Comparison of ENCODE assay signal across 8 cellular contexts in the genomic region with DNA sequence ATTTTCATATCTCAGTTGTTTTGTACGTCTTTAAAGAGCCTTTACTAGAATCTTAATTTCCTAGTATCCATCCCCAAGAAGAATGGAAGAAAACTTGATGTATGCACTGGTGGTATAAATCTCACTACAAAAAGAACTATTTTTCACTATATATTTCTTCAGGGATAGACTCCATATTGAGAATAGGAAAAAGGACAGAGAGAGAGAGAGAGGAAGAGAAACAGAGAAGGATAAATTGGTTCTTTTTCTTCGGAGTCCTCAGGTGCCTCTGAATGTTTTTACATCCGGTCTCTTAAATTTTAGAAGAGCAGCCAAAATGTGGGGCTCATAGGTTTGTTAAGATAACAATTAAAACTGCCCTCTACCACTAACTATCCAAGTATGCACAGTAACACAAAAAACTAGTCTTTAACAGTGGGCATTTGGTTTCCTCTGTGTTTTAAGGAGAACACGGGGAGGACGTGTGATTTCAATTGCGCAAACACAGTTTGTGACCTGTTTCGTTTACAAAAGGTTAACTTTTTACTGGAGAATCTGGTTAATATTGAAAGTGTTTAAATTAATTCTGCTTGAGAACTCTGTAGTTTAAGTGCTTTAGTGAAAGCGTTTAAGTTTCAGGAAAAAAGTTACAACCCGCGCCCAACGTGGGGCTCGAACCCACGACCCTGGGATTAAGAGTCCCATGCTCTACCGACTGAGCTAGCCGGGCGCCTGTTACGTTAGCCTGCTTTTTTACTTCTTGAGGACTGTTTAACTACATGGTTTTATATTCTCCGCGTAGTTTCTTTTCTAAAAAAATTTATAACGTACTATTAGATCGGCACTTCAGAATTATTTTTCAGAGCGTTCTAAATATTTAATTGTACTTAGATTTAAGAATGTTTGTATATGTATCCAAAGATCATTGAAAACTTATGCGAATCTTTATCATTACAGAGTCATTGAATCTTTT. TPM values are rescaled to one million over a fixed set of nuclear protein-coding genes. Genes with fewer than 3 reads are reported as not detected.
A peak's percentile ranks its signal among the peaks of the same experiment; 100 is the strongest.
DNase-seq lines count a peak whose midpoint lies in the region; ATAC-seq, FAIRE-seq and TF ChIP-seq lines count a peak whose summit lies in the region.

No MANE protein-coding gene starts in this region.

- H3K4me1 ChIP-seq in A549 (peaks cover 11% of the 10 kb centered on the region), keratinocyte (ENCODE audit: control insufficient read depth, extremely low read depth, insufficient read depth, low read length) (peaks cover 11% of the 10 kb centered on the region)

- TF ChIP-seq CTCF in A549 (IDR thresholded peaks at IDR 0.05) (no peak), GM20000 (IDR thresholded peaks at IDR 0.05; ENCODE audit: extremely low read depth, missing control alignments) (no peak), activated B cell treated with CpG ODN at 0.5 μM for 24 hours (IDR thresholded peaks at IDR 0.05) (no peak), keratinocyte (optimal IDR thresholded peaks at IDR 0.05 in 1 of 3, IDR thresholded peaks at IDR 0.05 in 1 of 3, conservative IDR thresholded peaks at IDR 0.05 in 1 of 3; ENCODE audit: extremely low read depth in 1 of 3, insufficient read depth in 2 of 3, low read length in 3 of 3) (no peak)

- POLR2A ChIA-PET in A549 (lab: Yijun Ruan, JAX): interaction anchor here (1.9 kb wide), 1 partner anchor 58 kb away, joined by 15 read pairs; a partner anchor contains a TSS
- POLR2A ChIA-PET in activated B cell treated with CpG ODN at 0.5 μM for 24 hours (lab: Charles Lee): interaction anchor here (0.5 to 2.4 kb wide), 3 partner anchors 39 to 89 kb away, joined by 3 to 18 read pairs (median 5); a partner anchor contains a TSS

- peak overlapping the region; percentile 57 for H3K4me2 ChIP-seq in A549
- peak overlapping the region; percentile 89 for H3K4me2 ChIP-seq in keratinocyte (ENCODE audit: control insufficient read depth, extremely low read depth, insufficient read depth, low read depth, low read length)

- no peaks in the 10 kb centered on the region for H3K27me3 ChIP-seq in keratinocyte (ENCODE audit: control insufficient read depth, extremely low read depth, insufficient read depth, low read length)

- no peaks in the 10 kb centered on the region for H3K9me1 ChIP-seq in keratinocyte (ENCODE audit: control insufficient read depth, extremely low read depth, insufficient read depth, low read length)

- intact Hi-C loops in activated B cell treated with CpG ODN at 0.5 μM for 24 hours (cut with micrococcal nuclease): loop anchor here (1.0 to 10.0 kb wide), 3 partner anchors 39 to 1245 kb away; a partner anchor contains a TSS

- H4K20me1 ChIP-seq in keratinocyte (ENCODE audit: control insufficient read depth, extremely low read depth, insufficient read depth, low read length): no peaks in the 10 kb centered on the region

- H3K4me3 ChIP-seq in A549: peak overlapping the region; percentile 65
- H3K4me3 ChIP-seq in keratinocyte (ENCODE audit: control insufficient read depth in 2 of 3, extremely low read depth in 1 of 3, insufficient read depth in 2 of 3, low read depth in 1 of 3, low read length in 3 of 3): peak overlapping the region; percentile 42 to 93 (median 93)

- no peaks in the 10 kb centered on the region for H3K9me3 Mint-ChIP-seq in activated B cell treated with CpG ODN at 0.5 μM for 24 hours

- H3K79me2 ChIP-seq in keratinocyte (ENCODE audit: control insufficient read depth, insufficient read depth, low read length): no peaks in the 10 kb centered on the region

- TF ChIP-seq EP300 in A549 (IDR thresholded peaks at IDR 0.05): no peak

- no peaks in the 10 kb centered on the region for H3K9me3 ChIP-seq in A549
- no peaks in the 10 kb centered on the region for H3K9me3 ChIP-seq in keratinocyte (ENCODE audit: control insufficient read depth, low read depth, low read length)

- no peaks in the 10 kb centered on the region for H3K36me3 ChIP-seq in keratinocyte (ENCODE audit: control insufficient read depth in 2 of 2, extremely low read depth in 1 of 2, insufficient read depth in 2 of 2, low read length in 2 of 2)

- no peak for TF ChIP-seq POLR2A in A549 (IDR thresholded peaks at IDR 0.05; ENCODE audit: low read length)

- peaks cover 25% of the 10 kb centered on the region for H3K4me1 Mint-ChIP-seq in activated B cell treated with CpG ODN at 0.5 μM for 24 hours

- 12% methylated on average over 23 of the region's 23 CpGs for WGBS in A549 (ENCODE audit: missing lambda C conversion rate)

- dilution Hi-C loops in keratinocyte (cut with MboI; ENCODE audit: extremely low pct_ligation_motif_present, low sequenced_read_pairs): no loop called here

- H2AFZ ChIP-seq in keratinocyte (ENCODE audit: control insufficient read depth, low read length): peak overlapping the region; percentile 88

- H3K36me3 Mint-ChIP-seq in activated B cell treated with CpG ODN at 0.5 μM for 24 hours (ENCODE audit: low read depth): peaks cover 8% of the 10 kb centered on the region

- CTCF ChIA-PET in A549 (lab: Yijun Ruan, JAX): no interaction called here
- CTCF ChIA-PET in activated B cell treated with CpG ODN at 0.5 μM for 24 hours (lab: Charles Lee): no interaction called here

- H3K27ac ChIP-seq in A549 (peak overlapping the region; percentile 45 to 59), keratinocyte (ENCODE audit: control insufficient read depth, insufficient read depth, low read length) (peak overlapping the region; percentile 59)

- DNase-seq in A549 (ENCODE audit: low read depth in 1 of 2, low spot score in 1 of 2) (peak; percentile 16 to 67), GM20000 (ENCODE audit: low spot score) (peak; percentile 24), NCI-H2029 treated with DMSO at 0.1 percent for 48 hours (lab: John Stamatoyannopoulos, UW) (peak; percentile 71), activated B cell treated with CpG ODN at 0.5 μM for 24 hours (peak; percentile 63), keratinocyte (ENCODE audit: low read depth, low spot score) (no peak)
- peak; percentile 82 for DNase-seq in central memory CD4-positive, alpha-beta T cell
- peak; percentile 62 to 89 (median 70) for DNase-seq in stimulated activated CD4-positive, alpha-beta T cell treated with anti-CD3 and anti-CD28 coated beads, Interleukin-12 subunit alpha, Interleukin-12 subunit beta, amount 100 ng/mL, for 48 hours (ENCODE audit: low read depth in 2 of 3, low spot score in 1 of 3)

- H3K4me3 Mint-ChIP-seq in activated B cell treated with CpG ODN at 0.5 μM for 24 hours: no peak overlapping the region

- H3K9ac ChIP-seq in keratinocyte (ENCODE audit: control insufficient read depth, extremely low read depth, insufficient read depth, low read length): peak overlapping the region; percentile 75

- FAIRE-seq in A549 (lab: Jason Lieb, UNC) (no peak), keratinocyte (lab: Jason Lieb, UNC) (no peak)

- no peak overlapping the region for H3K27ac Mint-ChIP-seq in activated B cell treated with CpG ODN at 0.5 μM for 24 hours

- no peak for TF ChIP-seq RAD21 in A549 (conservative IDR thresholded peaks at IDR 0.05 in 1 of 2, IDR thresholded peaks at IDR 0.05 in 1 of 2)

- H3K27me3 Mint-ChIP-seq in activated B cell treated with CpG ODN at 0.5 μM for 24 hours: peaks cover 2% of the 10 kb centered on the region

- ATAC-seq in A549 (peak; percentile 28 to 61; a peak in 4 of 6 replicates), activated B cell treated with CpG ODN at 0.5 μM for 24 hours (ENCODE audit: low read depth) (peak; percentile 10), HG03280 (IDR thresholded peaks at IDR 0.05; ENCODE audit: unreplicated experiment) (no peak)

RNA-seq across cellular contexts. Expression of a gene that starts 5.1 kb away (rescaled TPM):
- polyA plus RNA-seq in A549 (2011; rRNA removed): 410 and 411 TPM in 2 replicates
- polyA plus RNA-seq in A549 (2012; cell fraction: cytosol; rRNA removed): 276 and 300 TPM in 2 replicates
- polyA plus RNA-seq in A549 (2012; cell fraction: nucleus; rRNA removed): 108 and 132 TPM in 2 replicates
- polyA plus RNA-seq in A549 (2017; fragmentation: RNase III; extraction: RNeasy Plus Mini Kit Qiagen cat#74134 plus additional on column Dnase treatment): 260 to 286 TPM (median 261 TPM) in 3 replicates
- 115 and 129 TPM in 2 replicates for polyA minus RNA-seq in A549 (2011; rRNA and poly(A)+ RNA removed)
- 204 and 208 TPM in 2 replicates for total RNA-seq in activated B cell treated with CpG ODN at 0.5 μM for 24 hours
- 240 to 325 TPM (median 241 TPM) in 3 replicates for polyA plus RNA-seq in keratinocyte
- 209 TPM for polyA plus RNA-seq in keratinocyte (2011; ENCODE audit: low read depth)
- 216 and 353 TPM in 2 replicates for polyA plus RNA-seq in keratinocyte (2011; cell fraction: cytosol; rRNA removed)
- 158 and 224 TPM in 2 replicates for polyA plus RNA-seq in keratinocyte (2011; cell fraction: nucleus; rRNA removed)
- polyA plus RNA-seq in keratinocyte (2012; ENCODE audit: low replicate concordance): 102 and 167 TPM in 2 replicates
- polyA minus RNA-seq in keratinocyte: 101 to 200 TPM (median 123 TPM) in 3 replicates
- polyA minus RNA-seq in keratinocyte (2011; cell fraction: cytosol; rRNA and poly(A)+ RNA removed): 42.6 TPM
- 27.3 and 47.9 TPM in 2 replicates for polyA minus RNA-seq in keratinocyte (2011; cell fraction: nucleus; rRNA and poly(A)+ RNA removed)

RNA-seq across cellular contexts. Expression of a gene that starts 39.6 kb away (rescaled TPM):
- polyA plus RNA-seq in A549 (2011; rRNA removed) (100 and 101 TPM in 2 replicates), A549 (2017; fragmentation: RNase III; extraction: RNeasy Plus Mini Kit Qiagen cat#74134 plus additional on column Dnase treatment) (47.1 to 53.8 TPM (median 47.9 TPM) in 3 replicates), keratinocyte (59.1 to 125 TPM (median 84.1 TPM) in 3 replicates)
- 17.9 and 20.5 TPM in 2 replicates for polyA plus RNA-seq in A549 (2012; cell fraction: cytosol; rRNA removed)
- 10.2 and 19.3 TPM in 2 replicates for polyA plus RNA-seq in A549 (2012; cell fraction: nucleus; rRNA removed)
- polyA minus RNA-seq in A549 (2011; rRNA and poly(A)+ RNA removed): 7.5 and 8.8 TPM in 2 replicates
- total RNA-seq in activated B cell treated with CpG ODN at 0.5 μM for 24 hours: 36.5 and 40.5 TPM in 2 replicates
- 62.2 TPM for polyA plus RNA-seq in keratinocyte (2011; ENCODE audit: low read depth)
- polyA plus RNA-seq in keratinocyte (2011; cell fraction: cytosol; rRNA removed): 59.9 and 192 TPM in 2 replicates
- polyA plus RNA-seq in keratinocyte (2011; cell fraction: nucleus; rRNA removed): 117 and 139 TPM in 2 replicates
- polyA plus RNA-seq in keratinocyte (2012; ENCODE audit: low replicate concordance): 60.2 and 64.0 TPM in 2 replicates
- polyA minus RNA-seq in keratinocyte: 5.2 to 41.9 TPM (median 27.5 TPM) in 3 replicates
- polyA minus RNA-seq in keratinocyte (2011; cell fraction: cytosol; rRNA and poly(A)+ RNA removed): 37.6 TPM
- 17.7 and 37.9 TPM in 2 replicates for polyA minus RNA-seq in keratinocyte (2011; cell fraction: nucleus; rRNA and poly(A)+ RNA removed)

RNA-seq across cellular contexts. Expression of a gene that starts 58.8 kb away (rescaled TPM):
- 9.3 and 15.1 TPM in 2 replicates for polyA plus RNA-seq in A549 (2011; rRNA removed)
- 1.6 and 2.4 TPM in 2 replicates for polyA plus RNA-seq in A549 (2012; cell fraction: cytosol; rRNA removed)
- 2.0 and 2.5 TPM in 2 replicates for polyA plus RNA-seq in A549 (2012; cell fraction: nucleus; rRNA removed)
- 6.9 to 9.7 TPM (median 9.0 TPM) in 3 replicates for polyA plus RNA-seq in A549 (2017; fragmentation: RNase III; extraction: RNeasy Plus Mini Kit Qiagen cat#74134 plus additional on column Dnase treatment)
- polyA minus RNA-seq in A549 (2011; rRNA and poly(A)+ RNA removed): 6.2 and 8.6 TPM in 2 replicates
- total RNA-seq in activated B cell treated with CpG ODN at 0.5 μM for 24 hours: 39.6 and 42.0 TPM in 2 replicates
- 2.6 to 8.4 TPM (median 4.8 TPM) in 3 replicates for polyA plus RNA-seq in keratinocyte
- 65.5 TPM for polyA plus RNA-seq in keratinocyte (2011; ENCODE audit: low read depth)
- polyA plus RNA-seq in keratinocyte (2011; cell fraction: cytosol; rRNA removed): 2.4 and 4.2 TPM in 2 replicates
- polyA plus RNA-seq in keratinocyte (2011; cell fraction: nucleus; rRNA removed): 7.7 and 13.7 TPM in 2 replicates
- 4.5 and 10.6 TPM in 2 replicates for polyA plus RNA-seq in keratinocyte (2012; ENCODE audit: low replicate concordance)
- polyA minus RNA-seq in keratinocyte: 1.2 to 14.4 TPM (median 5.3 TPM) in 3 replicates
- 4.0 TPM for polyA minus RNA-seq in keratinocyte (2011; cell fraction: cytosol; rRNA and poly(A)+ RNA removed)
- 11.6 and 25.5 TPM in 2 replicates for polyA minus RNA-seq in keratinocyte (2011; cell fraction: nucleus; rRNA and poly(A)+ RNA removed)
